1 cellular context compared by ENCODE assay signal in genomic region chr15:78993931-78994530, GRCh38.
TF ChIP-seq lines count a peak whose summit lies in the region.

No MANE protein-coding gene starts in this region.

TF ChIP-seq in HepG2, 621 proteins besides CTCF, POLR2A, EP300 and RAD21 (continued from another document and continues in another):
- TF ChIP-seq, protein P1, sequence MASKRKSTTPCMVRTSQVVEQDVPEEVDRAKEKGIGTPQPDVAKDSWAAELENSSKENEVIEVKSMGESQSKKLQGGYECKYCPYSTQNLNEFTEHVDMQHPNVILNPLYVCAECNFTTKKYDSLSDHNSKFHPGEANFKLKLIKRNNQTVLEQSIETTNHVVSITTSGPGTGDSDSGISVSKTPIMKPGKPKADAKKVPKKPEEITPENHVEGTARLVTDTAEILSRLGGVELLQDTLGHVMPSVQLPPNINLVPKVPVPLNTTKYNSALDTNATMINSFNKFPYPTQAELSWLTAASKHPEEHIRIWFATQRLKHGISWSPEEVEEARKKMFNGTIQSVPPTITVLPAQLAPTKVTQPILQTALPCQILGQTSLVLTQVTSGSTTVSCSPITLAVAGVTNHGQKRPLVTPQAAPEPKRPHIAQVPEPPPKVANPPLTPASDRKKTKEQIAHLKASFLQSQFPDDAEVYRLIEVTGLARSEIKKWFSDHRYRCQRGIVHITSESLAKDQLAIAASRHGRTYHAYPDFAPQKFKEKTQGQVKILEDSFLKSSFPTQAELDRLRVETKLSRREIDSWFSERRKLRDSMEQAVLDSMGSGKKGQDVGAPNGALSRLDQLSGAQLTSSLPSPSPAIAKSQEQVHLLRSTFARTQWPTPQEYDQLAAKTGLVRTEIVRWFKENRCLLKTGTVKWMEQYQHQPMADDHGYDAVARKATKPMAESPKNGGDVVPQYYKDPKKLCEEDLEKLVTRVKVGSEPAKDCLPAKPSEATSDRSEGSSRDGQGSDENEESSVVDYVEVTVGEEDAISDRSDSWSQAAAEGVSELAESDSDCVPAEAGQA (IDR thresholded peaks at IDR 0.05; ENCODE audit: low read depth): no peak
- TF ChIP-seq, protein P1 (CRISPR knock-in tag; IDR thresholded peaks at IDR 0.05; ENCODE audit: borderline replicate concordance): peak; percentile 66; the same call in 1 of the 2 replicates
- TF ChIP-seq ARHGAP35 (CRISPR knock-in tag; IDR thresholded peaks at IDR 0.05; ENCODE audit: borderline replicate concordance) (no peak; the same call in 1 of the 2 replicates), ZNF749 (CRISPR knock-in tag; IDR thresholded peaks at IDR 0.05; ENCODE audit: borderline replicate concordance) (peak; percentile 89; the same call in 1 of the 2 replicates), ZEB1 (IDR thresholded peaks at IDR 0.05; ENCODE audit: insufficient replicate concordance, low read depth) (peak; percentile 92), GZF1 (CRISPR knock-in tag; IDR thresholded peaks at IDR 0.05) (peak; percentile 86; the same call in 1 of the 2 replicates), RCOR2 (CRISPR knock-in tag; IDR thresholded peaks at IDR 0.05) (peak; percentile 89), RAD51 (IDR thresholded peaks at IDR 0.05; ENCODE audit: borderline replicate concordance) (no peak), RFXAP (CRISPR knock-in tag; IDR thresholded peaks at IDR 0.05; ENCODE audit: borderline replicate concordance) (peak; percentile 96), ATF7-NPFF (CRISPR knock-in tag; IDR thresholded peaks at IDR 0.05; ENCODE audit: low read depth) (peak; percentile 96), HOXD1 (CRISPR knock-in tag; IDR thresholded peaks at IDR 0.05) (peak; percentile 94), SRSF9 (IDR thresholded peaks at IDR 0.05; ENCODE audit: borderline replicate concordance, insufficient read depth, low read depth, low read length, poor library complexity, severe bottlenecking) (no peak), KLF13 (CRISPR knock-in tag; IDR thresholded peaks at IDR 0.05) (peak; percentile 30; the same call in 1 of the 2 replicates), POLR2G (IDR thresholded peaks at IDR 0.05; ENCODE audit: low read depth, low read length) (peak; percentile 84), KAT8 (CRISPR knock-in tag; IDR thresholded peaks at IDR 0.05) (peak; percentile 90), SAP130 (CRISPR knock-in tag; IDR thresholded peaks at IDR 0.05; ENCODE audit: low read depth) (peak; percentile 92), FOXK1 (CRISPR knock-in tag; IDR thresholded peaks at IDR 0.05; ENCODE audit: borderline replicate concordance, low read depth) (peak; percentile 93), RNF2 (conservative IDR thresholded peaks at IDR 0.05; ENCODE audit: low read depth) (peak; percentile 72; the same call in 1 of the 2 replicates), NR1H2 (CRISPR knock-in tag; IDR thresholded peaks at IDR 0.05; ENCODE audit: borderline replicate concordance, low read depth) (peak; percentile 71; the same call in 1 of the 2 replicates), MATR3 (CRISPR knock-in tag; IDR thresholded peaks at IDR 0.05) (no peak), SP4 (CRISPR knock-in tag; IDR thresholded peaks at IDR 0.05) (peak; percentile 76), ZNF224 (CRISPR knock-in tag; IDR thresholded peaks at IDR 0.05) (peak; percentile 77; the same call in 1 of the 2 replicates), ESRRA (CRISPR knock-in tag; IDR thresholded peaks at IDR 0.05; ENCODE audit: low read depth) (peak; percentile 84), FOXJ3 (CRISPR knock-in tag; IDR thresholded peaks at IDR 0.05; ENCODE audit: borderline replicate concordance) (peak; percentile 99), ZNF317 (CRISPR knock-in tag; IDR thresholded peaks at IDR 0.05) (peak; percentile 88), HCFC1 (IDR thresholded peaks at IDR 0.05; ENCODE audit: low read depth, low read length) (no peak), CHCHD3 (CRISPR knock-in tag; IDR thresholded peaks at IDR 0.05) (0 out of 2 replicates have a peak, but pooled peaks have one; percentile 69), SPEN (CRISPR knock-in tag; IDR thresholded peaks at IDR 0.05; ENCODE audit: low read depth) (peak; percentile 67), JARID2 (CRISPR knock-in tag; IDR thresholded peaks at IDR 0.05; ENCODE audit: insufficient replicate concordance) (peak; percentile 92), ZNF292 (CRISPR knock-in tag; IDR thresholded peaks at IDR 0.05; ENCODE audit: borderline replicate concordance, low read depth) (peak; percentile 81; the same call in 1 of the 2 replicates), ZNF558 (CRISPR knock-in tag; IDR thresholded peaks at IDR 0.05; ENCODE audit: borderline replicate concordance) (peak; percentile 85; the same call in 1 of the 2 replicates), ZNF660 (CRISPR knock-in tag; IDR thresholded peaks at IDR 0.05; ENCODE audit: borderline replicate concordance, low read depth) (no peak), MIER2 (CRISPR knock-in tag; IDR thresholded peaks at IDR 0.05) (0 out of 2 replicates have a peak, but pooled peaks have one; percentile 41)
- TF ChIP-seq, protein P2, sequence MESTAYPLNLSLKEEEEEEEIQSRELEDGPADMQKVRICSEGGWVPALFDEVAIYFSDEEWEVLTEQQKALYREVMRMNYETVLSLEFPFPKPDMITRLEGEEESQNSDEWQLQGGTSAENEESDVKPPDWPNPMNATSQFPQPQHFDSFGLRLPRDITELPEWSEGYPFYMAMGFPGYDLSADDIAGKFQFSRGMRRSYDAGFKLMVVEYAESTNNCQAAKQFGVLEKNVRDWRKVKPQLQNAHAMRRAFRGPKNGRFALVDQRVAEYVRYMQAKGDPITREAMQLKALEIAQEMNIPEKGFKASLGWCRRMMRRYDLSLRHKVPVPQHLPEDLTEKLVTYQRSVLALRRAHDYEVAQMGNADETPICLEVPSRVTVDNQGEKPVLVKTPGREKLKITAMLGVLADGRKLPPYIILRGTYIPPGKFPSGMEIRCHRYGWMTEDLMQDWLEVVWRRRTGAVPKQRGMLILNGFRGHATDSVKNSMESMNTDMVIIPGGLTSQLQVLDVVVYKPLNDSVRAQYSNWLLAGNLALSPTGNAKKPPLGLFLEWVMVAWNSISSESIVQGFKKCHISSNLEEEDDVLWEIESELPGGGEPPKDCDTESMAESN (CRISPR knock-in tag; conservative IDR thresholded peaks at IDR 0.05): peak; percentile 88
- TF ChIP-seq, protein P3, sequence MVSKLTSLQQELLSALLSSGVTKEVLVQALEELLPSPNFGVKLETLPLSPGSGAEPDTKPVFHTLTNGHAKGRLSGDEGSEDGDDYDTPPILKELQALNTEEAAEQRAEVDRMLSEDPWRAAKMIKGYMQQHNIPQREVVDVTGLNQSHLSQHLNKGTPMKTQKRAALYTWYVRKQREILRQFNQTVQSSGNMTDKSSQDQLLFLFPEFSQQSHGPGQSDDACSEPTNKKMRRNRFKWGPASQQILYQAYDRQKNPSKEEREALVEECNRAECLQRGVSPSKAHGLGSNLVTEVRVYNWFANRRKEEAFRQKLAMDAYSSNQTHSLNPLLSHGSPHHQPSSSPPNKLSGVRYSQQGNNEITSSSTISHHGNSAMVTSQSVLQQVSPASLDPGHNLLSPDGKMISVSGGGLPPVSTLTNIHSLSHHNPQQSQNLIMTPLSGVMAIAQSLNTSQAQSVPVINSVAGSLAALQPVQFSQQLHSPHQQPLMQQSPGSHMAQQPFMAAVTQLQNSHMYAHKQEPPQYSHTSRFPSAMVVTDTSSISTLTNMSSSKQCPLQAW (CRISPR knock-in tag; IDR thresholded peaks at IDR 0.05): peak; percentile 93
- TF ChIP-seq, protein P4, sequence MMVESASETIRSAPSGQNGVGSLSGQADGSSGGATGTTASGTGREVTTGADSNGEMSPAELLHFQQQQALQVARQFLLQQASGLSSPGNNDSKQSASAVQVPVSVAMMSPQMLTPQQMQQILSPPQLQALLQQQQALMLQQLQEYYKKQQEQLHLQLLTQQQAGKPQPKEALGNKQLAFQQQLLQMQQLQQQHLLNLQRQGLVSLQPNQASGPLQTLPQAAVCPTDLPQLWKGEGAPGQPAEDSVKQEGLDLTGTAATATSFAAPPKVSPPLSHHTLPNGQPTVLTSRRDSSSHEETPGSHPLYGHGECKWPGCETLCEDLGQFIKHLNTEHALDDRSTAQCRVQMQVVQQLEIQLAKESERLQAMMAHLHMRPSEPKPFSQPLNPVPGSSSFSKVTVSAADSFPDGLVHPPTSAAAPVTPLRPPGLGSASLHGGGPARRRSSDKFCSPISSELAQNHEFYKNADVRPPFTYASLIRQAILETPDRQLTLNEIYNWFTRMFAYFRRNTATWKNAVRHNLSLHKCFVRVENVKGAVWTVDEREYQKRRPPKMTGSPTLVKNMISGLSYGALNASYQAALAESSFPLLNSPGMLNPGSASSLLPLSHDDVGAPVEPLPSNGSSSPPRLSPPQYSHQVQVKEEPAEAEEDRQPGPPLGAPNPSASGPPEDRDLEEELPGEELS (CRISPR knock-in tag; IDR thresholded peaks at IDR 0.05): peak; percentile 99
- TF ChIP-seq, protein P5, sequence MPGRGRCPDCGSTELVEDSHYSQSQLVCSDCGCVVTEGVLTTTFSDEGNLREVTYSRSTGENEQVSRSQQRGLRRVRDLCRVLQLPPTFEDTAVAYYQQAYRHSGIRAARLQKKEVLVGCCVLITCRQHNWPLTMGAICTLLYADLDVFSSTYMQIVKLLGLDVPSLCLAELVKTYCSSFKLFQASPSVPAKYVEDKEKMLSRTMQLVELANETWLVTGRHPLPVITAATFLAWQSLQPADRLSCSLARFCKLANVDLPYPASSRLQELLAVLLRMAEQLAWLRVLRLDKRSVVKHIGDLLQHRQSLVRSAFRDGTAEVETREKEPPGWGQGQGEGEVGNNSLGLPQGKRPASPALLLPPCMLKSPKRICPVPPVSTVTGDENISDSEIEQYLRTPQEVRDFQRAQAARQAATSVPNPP (CRISPR knock-in tag; IDR thresholded peaks at IDR 0.05): no peak
- TF ChIP-seq, protein P6, sequence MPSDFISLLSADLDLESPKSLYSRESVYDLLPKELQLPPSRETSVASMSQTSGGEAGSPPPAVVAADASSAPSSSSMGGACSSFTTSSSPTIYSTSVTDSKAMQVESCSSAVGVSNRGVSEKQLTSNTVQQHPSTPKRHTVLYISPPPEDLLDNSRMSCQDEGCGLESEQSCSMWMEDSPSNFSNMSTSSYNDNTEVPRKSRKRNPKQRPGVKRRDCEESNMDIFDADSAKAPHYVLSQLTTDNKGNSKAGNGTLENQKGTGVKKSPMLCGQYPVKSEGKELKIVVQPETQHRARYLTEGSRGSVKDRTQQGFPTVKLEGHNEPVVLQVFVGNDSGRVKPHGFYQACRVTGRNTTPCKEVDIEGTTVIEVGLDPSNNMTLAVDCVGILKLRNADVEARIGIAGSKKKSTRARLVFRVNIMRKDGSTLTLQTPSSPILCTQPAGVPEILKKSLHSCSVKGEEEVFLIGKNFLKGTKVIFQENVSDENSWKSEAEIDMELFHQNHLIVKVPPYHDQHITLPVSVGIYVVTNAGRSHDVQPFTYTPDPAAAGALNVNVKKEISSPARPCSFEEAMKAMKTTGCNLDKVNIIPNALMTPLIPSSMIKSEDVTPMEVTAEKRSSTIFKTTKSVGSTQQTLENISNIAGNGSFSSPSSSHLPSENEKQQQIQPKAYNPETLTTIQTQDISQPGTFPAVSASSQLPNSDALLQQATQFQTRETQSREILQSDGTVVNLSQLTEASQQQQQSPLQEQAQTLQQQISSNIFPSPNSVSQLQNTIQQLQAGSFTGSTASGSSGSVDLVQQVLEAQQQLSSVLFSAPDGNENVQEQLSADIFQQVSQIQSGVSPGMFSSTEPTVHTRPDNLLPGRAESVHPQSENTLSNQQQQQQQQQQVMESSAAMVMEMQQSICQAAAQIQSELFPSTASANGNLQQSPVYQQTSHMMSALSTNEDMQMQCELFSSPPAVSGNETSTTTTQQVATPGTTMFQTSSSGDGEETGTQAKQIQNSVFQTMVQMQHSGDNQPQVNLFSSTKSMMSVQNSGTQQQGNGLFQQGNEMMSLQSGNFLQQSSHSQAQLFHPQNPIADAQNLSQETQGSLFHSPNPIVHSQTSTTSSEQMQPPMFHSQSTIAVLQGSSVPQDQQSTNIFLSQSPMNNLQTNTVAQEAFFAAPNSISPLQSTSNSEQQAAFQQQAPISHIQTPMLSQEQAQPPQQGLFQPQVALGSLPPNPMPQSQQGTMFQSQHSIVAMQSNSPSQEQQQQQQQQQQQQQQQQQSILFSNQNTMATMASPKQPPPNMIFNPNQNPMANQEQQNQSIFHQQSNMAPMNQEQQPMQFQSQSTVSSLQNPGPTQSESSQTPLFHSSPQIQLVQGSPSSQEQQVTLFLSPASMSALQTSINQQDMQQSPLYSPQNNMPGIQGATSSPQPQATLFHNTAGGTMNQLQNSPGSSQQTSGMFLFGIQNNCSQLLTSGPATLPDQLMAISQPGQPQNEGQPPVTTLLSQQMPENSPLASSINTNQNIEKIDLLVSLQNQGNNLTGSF (CRISPR knock-in tag; IDR thresholded peaks at IDR 0.05): peak; percentile 76
- TF ChIP-seq, protein P7, sequence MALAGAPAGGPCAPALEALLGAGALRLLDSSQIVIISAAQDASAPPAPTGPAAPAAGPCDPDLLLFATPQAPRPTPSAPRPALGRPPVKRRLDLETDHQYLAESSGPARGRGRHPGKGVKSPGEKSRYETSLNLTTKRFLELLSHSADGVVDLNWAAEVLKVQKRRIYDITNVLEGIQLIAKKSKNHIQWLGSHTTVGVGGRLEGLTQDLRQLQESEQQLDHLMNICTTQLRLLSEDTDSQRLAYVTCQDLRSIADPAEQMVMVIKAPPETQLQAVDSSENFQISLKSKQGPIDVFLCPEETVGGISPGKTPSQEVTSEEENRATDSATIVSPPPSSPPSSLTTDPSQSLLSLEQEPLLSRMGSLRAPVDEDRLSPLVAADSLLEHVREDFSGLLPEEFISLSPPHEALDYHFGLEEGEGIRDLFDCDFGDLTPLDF (CRISPR knock-in tag; IDR thresholded peaks at IDR 0.05): peak; percentile 52; the same call in 1 of the 2 replicates
